Comparison of ENCODE assay signal across 6 cellular contexts in genomic region chr18:64949885-64950284, GRCh38.
"Had no signal": no experiment of that assay in that cellular context is flagged by ENCODE, and none has a peak within 500 bp of the region (broad histone marks: within the 10 kb centered on the region; RNA-seq: fewer than 3 reads in every experiment).

No MANE protein-coding gene starts in this region.

- DNase-seq: IMR-90, KBM-7 had no signal

- FAIRE-seq: HepG2, HTR-8/SVneo, K562 had no signal

- H3K4me3 ChIP-seq: K562 had no signal

- H3K27ac ChIP-seq: HL-60 had no signal

- ATAC-seq: HepG2, K562 had no signal
